Comparison of ENCODE assay signal across 1 cellular context in genomic region chr3:50358355-50358926, GRCh38.
A peak's percentile ranks its signal among the peaks of the same experiment; 100 is the strongest.
TF ChIP-seq lines count a peak whose summit lies in the region.

No MANE protein-coding gene starts in this region.

TF ChIP-seq in H1, 55 proteins besides CTCF, POLR2A, EP300 and RAD21:
- TF ChIP-seq KDM4A (IDR thresholded peaks at IDR 0.05; ENCODE audit: low read depth, low read length, severe bottlenecking) (peak; percentile 6), SIX5 (IDR thresholded peaks at IDR 0.05; ENCODE audit: low read depth, low read length) (no peak)
TF ChIP-seq in H1: peak in this region for 1.
